1 cellular context compared by ENCODE assay signal in the genomic region with DNA sequence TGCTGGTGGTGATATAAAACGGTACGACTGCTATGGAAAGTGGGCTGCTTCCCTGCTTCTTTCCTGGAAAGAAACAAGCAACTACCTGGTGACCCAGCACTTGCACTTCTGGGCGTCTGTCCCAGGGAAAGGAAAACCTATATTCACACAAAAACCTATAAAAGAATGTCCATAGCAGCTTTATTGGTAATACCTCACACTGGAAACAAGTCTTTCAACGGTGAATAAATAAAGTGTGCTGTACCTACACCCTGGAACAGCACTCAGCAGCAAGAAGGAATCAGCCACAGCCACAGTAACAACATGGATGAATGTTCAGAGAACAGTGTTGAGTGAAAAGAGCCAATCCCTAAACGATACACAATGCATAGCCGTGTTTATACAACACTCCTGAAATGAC.
TF ChIP-seq lines count a peak whose summit lies in the region.

No MANE protein-coding gene starts in this region.

TF ChIP-seq in K562, 482 proteins besides CTCF, POLR2A, EP300 and RAD21:
- no peak for TF ChIP-seq ZNF41 (CRISPR knock-in tag; conservative IDR thresholded peaks at IDR 0.05)
- TF ChIP-seq KDM1A (IDR thresholded peaks at IDR 0.05), result no peak
- no peak for TF ChIP-seq SMARCA4 (IDR thresholded peaks at IDR 0.05)
- TF ChIP-seq ZNF316 (IDR thresholded peaks at IDR 0.05), result no peak
- TF ChIP-seq SREBF1 (IDR thresholded peaks at IDR 0.05; ENCODE audit: borderline replicate concordance, low read depth, low read length), result no peak
- no peak for TF ChIP-seq ELF1 (tag; IDR thresholded peaks at IDR 0.05)
